Comparison of ENCODE assay signal across 12 cellular contexts in the genomic region with DNA sequence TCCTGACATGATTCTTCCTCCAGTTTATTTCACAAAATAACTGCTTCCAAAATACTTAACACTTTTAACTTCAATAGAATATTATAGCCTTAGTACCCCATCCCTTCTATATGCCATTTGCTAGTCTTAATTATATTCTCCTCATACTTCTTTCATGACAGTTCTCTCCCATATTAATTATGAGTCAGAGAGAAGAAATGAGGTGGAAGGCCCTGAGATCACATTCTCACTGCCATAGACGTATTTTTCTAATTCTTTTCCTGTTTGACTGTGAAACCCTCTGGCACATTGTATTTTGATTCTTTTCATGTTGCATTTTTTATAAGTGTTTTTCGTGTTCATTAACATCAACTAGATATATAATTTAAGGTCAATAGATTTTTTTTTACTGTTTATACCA.
A peak's percentile ranks its signal among the peaks of the same experiment; 100 is the strongest.
DNase-seq lines count a peak whose midpoint lies in the region; ATAC-seq and TF ChIP-seq lines count a peak whose summit lies in the region.
"Had no signal": no experiment of that assay in that cellular context is flagged by ENCODE, and none has a peak within 500 bp of the region (broad histone marks: within the 10 kb centered on the region; RNA-seq: fewer than 3 reads in every experiment).

No MANE protein-coding gene starts in this region.

- H3K4me3 ChIP-seq in SU-DHL-6 (ENCODE audit: insufficient read depth, low read length, poor library complexity, severe bottlenecking) (no peak overlapping the region), fibroblast of mammary gland (ENCODE audit: control insufficient read depth, low read depth, low read length) (no peak overlapping the region)
- H3K4me3 ChIP-seq in CD4-positive, alpha-beta memory T cell (ENCODE audit: low read length in 2 of 2), result no peak overlapping the region
- H3K4me3 ChIP-seq: skin epidermis had no signal

- H3K9me3 ChIP-seq in SU-DHL-6 (ENCODE audit: insufficient read depth, low read length), result no peaks in the 10 kb centered on the region
- H3K9me3 ChIP-seq in CD4-positive, alpha-beta memory T cell (ENCODE audit: control insufficient read depth in 1 of 2, low read length in 2 of 2), result no peaks in the 10 kb centered on the region

- H3K9ac ChIP-seq in SU-DHL-6 (ENCODE audit: low read length), result no peak overlapping the region

- H4K20me1 ChIP-seq in SU-DHL-6 (ENCODE audit: low read depth, low read length), result no peaks in the 10 kb centered on the region

- H3K4me2 ChIP-seq in SU-DHL-6 (ENCODE audit: low read depth, low read length, poor library complexity, severe bottlenecking), result no peak overlapping the region

- peak overlapping the region; percentile 53; the same call in 1 of the 2 replicates for H3K27ac ChIP-seq in SU-DHL-6 (ENCODE audit: low read depth, low read length)
- no peak overlapping the region for H3K27ac ChIP-seq in CD4-positive, alpha-beta memory T cell (ENCODE audit: low read depth, low read length)

- H3K4me3 Mint-ChIP-seq in activated T-cell treated with anti-CD3 and anti-CD28 coated beads, Interleukin-2, amount 50 U/mL, for 72 hours, result no peak overlapping the region
- no peak overlapping the region for H3K4me3 Mint-ChIP-seq in stimulated activated naive B cell treated with anti-CD40 and anti-IgM and Interleukin-4, amounts not matched to agents 10 μg/mL and 1 μg/mL and 100 μg/mL, for 72 hours
- no peak overlapping the region for H3K4me3 Mint-ChIP-seq in CD4-positive, alpha-beta memory T cell
- H3K4me3 Mint-ChIP-seq in progenitor cell of endocrine pancreas (ENCODE audit: low read depth), result no peak overlapping the region

- no peaks in the 10 kb centered on the region for H3K9me3 Mint-ChIP-seq in activated T-cell treated with anti-CD3 and anti-CD28 coated beads, Interleukin-2, amount 50 U/mL, for 72 hours
- H3K9me3 Mint-ChIP-seq in stimulated activated naive B cell treated with anti-CD40 and anti-IgM and Interleukin-4, amounts not matched to agents 10 μg/mL and 1 μg/mL and 100 μg/mL, for 72 hours, result peaks cover 8 to 10% of the 10 kb centered on the region in 2 donors
- peaks cover 0 to 8% (median 0%) of the 10 kb centered on the region in 8 donors for H3K9me3 Mint-ChIP-seq in CD4-positive, alpha-beta memory T cell
- H3K9me3 Mint-ChIP-seq in progenitor cell of endocrine pancreas (ENCODE audit: low read depth), result peaks cover 17% of the 10 kb centered on the region

- CTCF ChIA-PET in CD4-positive, alpha-beta memory T cell (lab: Charles Lee; ENCODE audit: partially characterized antibody), result interaction anchor here (1.5 to 3.0 kb wide), 2 partner anchors 74 to 145 kb away, joined by 3 to 20 read pairs; no protein-coding TSS in a partner anchor

- no peak overlapping the region for H2AFZ ChIP-seq in SU-DHL-6 (ENCODE audit: low read depth, low read length, severe bottlenecking)

- no peak for TF ChIP-seq CTCF in SU-DHL-6 (IDR thresholded peaks at IDR 0.05; ENCODE audit: insufficient read depth, low read length, poor library complexity, severe bottlenecking)
- TF ChIP-seq CTCF in fibroblast of mammary gland (conservative IDR thresholded peaks at IDR 0.05; ENCODE audit: control insufficient read depth, insufficient read depth, low read depth, low read length), result no peak
- TF ChIP-seq CTCF in progenitor cell of endocrine pancreas (IDR thresholded peaks at IDR 0.05; ENCODE audit: unreplicated experiment), result no peak

- no peaks in the 10 kb centered on the region for H3K27me3 Mint-ChIP-seq in activated T-cell treated with anti-CD3 and anti-CD28 coated beads, Interleukin-2, amount 50 U/mL, for 72 hours (ENCODE audit: low read depth)
- no peaks in the 10 kb centered on the region for H3K27me3 Mint-ChIP-seq in stimulated activated naive B cell treated with anti-CD40 and anti-IgM and Interleukin-4, amounts not matched to agents 10 μg/mL and 1 μg/mL and 100 μg/mL, for 72 hours
- no peaks in the 10 kb centered on the region for H3K27me3 Mint-ChIP-seq in CD4-positive, alpha-beta memory T cell
- no peaks in the 10 kb centered on the region for H3K27me3 Mint-ChIP-seq in progenitor cell of endocrine pancreas

- H3K36me3 ChIP-seq in SU-DHL-6 (ENCODE audit: low read length), result peaks cover 28% of the 10 kb centered on the region
- peaks cover 12% of the 10 kb centered on the region for H3K36me3 ChIP-seq in CD4-positive, alpha-beta memory T cell (ENCODE audit: insufficient read depth, low read length)

- H3K27ac Mint-ChIP-seq in activated T-cell treated with anti-CD3 and anti-CD28 coated beads, Interleukin-2, amount 50 U/mL, for 72 hours, result peak overlapping the region; percentile 21
- H3K27ac Mint-ChIP-seq in stimulated activated naive B cell treated with anti-CD40 and anti-IgM and Interleukin-4, amounts not matched to agents 10 μg/mL and 1 μg/mL and 100 μg/mL, for 72 hours, result peak overlapping the region; percentile 75
- H3K27ac Mint-ChIP-seq in CD4-positive, alpha-beta memory T cell, result no peak overlapping the region
- H3K27ac Mint-ChIP-seq in progenitor cell of endocrine pancreas, result no peak overlapping the region

- DNase-seq in activated T-cell treated with anti-CD3 and anti-CD28 coated beads, Interleukin-2, amount 50 U/mL, for 72 hours, result no peak
- no peak for DNase-seq in activated T-cell treated with anti-CD3 and anti-CD28 coated beads, Interleukin-2, amount 50 U/mL, for 48 hours
- DNase-seq in fibroblast of mammary gland (ENCODE audit: low read depth), result peak; percentile 66
- DNase-seq in stimulated activated naive B cell treated with anti-CD40 and anti-IgM and Interleukin-4, amounts not matched to agents 10 μg/mL and 1 μg/mL and 100 μg/mL, for 72 hours, result no peak
- DNase-seq in CD4-positive, alpha-beta memory T cell, result no peak
- DNase-seq in progenitor cell of endocrine pancreas (ENCODE audit: low spot score, unreplicated experiment), result no peak
- DNase-seq: NCI-H187 treated with DMSO at 0.1 percent for 48 hours had no signal

- ATAC-seq in activated T-cell treated with anti-CD3 and anti-CD28 coated beads, Interleukin-2, amount 50 U/mL, for 72 hours (replicated peaks in 1 of 2), result no peak
- ATAC-seq in stimulated activated naive B cell treated with anti-CD40 and anti-IgM and Interleukin-4, amounts not matched to agents 10 μg/mL and 1 μg/mL and 100 μg/mL, for 72 hours (replicated peaks), result no peak
- no peak for ATAC-seq in HG02840 (IDR thresholded peaks at IDR 0.05; ENCODE audit: low FRiP score, unreplicated experiment)
- ATAC-seq: HepG2, Panc1 had no signal

- intact Hi-C loops in CD4-positive, alpha-beta memory T cell (cut with micrococcal nuclease), result no loop called here

- H3K9me2 ChIP-seq in SU-DHL-6 (replicated peaks; ENCODE audit: insufficient read depth, low read length), result no peaks in the 10 kb centered on the region

- H3K79me2 ChIP-seq in SU-DHL-6 (ENCODE audit: insufficient read depth, low read length), result no peaks in the 10 kb centered on the region

- H3K27me3 ChIP-seq in SU-DHL-6 (ENCODE audit: low read length), result no peaks in the 10 kb centered on the region
- H3K27me3 ChIP-seq in CD4-positive, alpha-beta memory T cell (ENCODE audit: insufficient read depth, low read length), result no peaks in the 10 kb centered on the region

- no peaks in the 10 kb centered on the region for H3K4me1 ChIP-seq in CD4-positive, alpha-beta memory T cell (ENCODE audit: insufficient read depth, low read length)

- POLR2A ChIA-PET in CD4-positive, alpha-beta memory T cell (lab: Charles Lee; ENCODE audit: partially characterized antibody), result no interaction called here

- 0 out of 2 replicates have a peak, but pooled peaks cover 7% of the 10 kb centered on the region for H3F3A ChIP-seq in SU-DHL-6 (ENCODE audit: insufficient read depth)

- H3K4me1 Mint-ChIP-seq in activated T-cell treated with anti-CD3 and anti-CD28 coated beads, Interleukin-2, amount 50 U/mL, for 72 hours (ENCODE audit: low read depth), result peaks cover 12% of the 10 kb centered on the region
- peaks cover 3 to 6% of the 10 kb centered on the region in 2 donors for H3K4me1 Mint-ChIP-seq in stimulated activated naive B cell treated with anti-CD40 and anti-IgM and Interleukin-4, amounts not matched to agents 10 μg/mL and 1 μg/mL and 100 μg/mL, for 72 hours
- peaks cover 7 to 14% (median 11%) of the 10 kb centered on the region in 4 donors for H3K4me1 Mint-ChIP-seq in CD4-positive, alpha-beta memory T cell
- no peaks in the 10 kb centered on the region for H3K4me1 Mint-ChIP-seq in progenitor cell of endocrine pancreas (ENCODE audit: low read depth)

- H3K36me3 Mint-ChIP-seq in activated T-cell treated with anti-CD3 and anti-CD28 coated beads, Interleukin-2, amount 50 U/mL, for 72 hours (ENCODE audit: insufficient read depth in 2 of 2), result peaks cover 6 to 18% of the 10 kb centered on the region in 2 donors
- peaks cover 45 to 52% of the 10 kb centered on the region in 2 donors for H3K36me3 Mint-ChIP-seq in stimulated activated naive B cell treated with anti-CD40 and anti-IgM and Interleukin-4, amounts not matched to agents 10 μg/mL and 1 μg/mL and 100 μg/mL, for 72 hours
- peaks cover 42 to 46% of the 10 kb centered on the region in 2 donors for H3K36me3 Mint-ChIP-seq in CD4-positive, alpha-beta memory T cell
- peaks cover 47% of the 10 kb centered on the region for H3K36me3 Mint-ChIP-seq in progenitor cell of endocrine pancreas (ENCODE audit: insufficient read depth)

Comparison
In these comparisons a context has a peak if more than half of its experiments do, and no peak if none do; other contexts are left out.
1. H3K27ac Mint-ChIP-seq: peak in activated T-cell treated with anti-CD3 and anti-CD28 coated beads, Interleukin-2, amount 50 U/mL, for 72 hours (single experiment) and stimulated activated naive B cell treated with anti-CD40 and anti-IgM and Interleukin-4, amounts not matched to agents 10 μg/mL and 1 μg/mL and 100 μg/mL, for 72 hours (single experiment); none in CD4-positive, alpha-beta memory T cell (0 of 7) and progenitor cell of endocrine pancreas (single experiment).